23 cellular contexts compared by ENCODE assay signal in the genomic region with DNA sequence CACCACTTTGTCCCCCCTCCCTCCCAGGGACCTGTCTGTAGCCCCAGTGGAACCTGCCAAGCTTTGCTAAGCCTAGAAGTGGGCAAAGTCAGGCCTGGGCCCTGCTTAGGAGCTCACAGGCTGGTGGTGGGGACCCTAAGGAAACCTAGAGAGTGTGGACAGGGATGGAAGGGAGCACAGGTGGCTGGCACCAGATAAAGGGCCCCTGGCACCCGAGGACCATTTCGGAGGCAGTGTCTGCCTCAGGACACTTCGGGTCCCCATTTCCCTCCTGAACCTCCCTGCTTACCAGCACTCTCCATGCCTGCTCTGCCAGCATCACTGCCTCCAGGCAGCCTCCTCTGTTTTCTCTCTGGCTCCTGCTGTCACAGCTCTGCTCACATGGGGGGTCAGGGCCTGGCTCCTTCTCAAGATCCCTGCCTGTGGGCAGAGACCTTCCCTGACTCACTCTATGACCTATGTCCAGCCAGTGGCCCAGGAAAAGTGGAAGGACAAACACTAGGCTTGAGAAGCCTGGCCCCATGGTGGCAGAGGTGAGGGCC. TPM values are rescaled to one million over a fixed set of nuclear protein-coding genes. Genes with fewer than 3 reads are reported as not detected.
A peak's percentile ranks its signal among the peaks of the same experiment; 100 is the strongest.
DNase-seq lines count a peak whose midpoint lies in the region; ATAC-seq and TF ChIP-seq lines count a peak whose summit lies in the region.
"Had no signal": no experiment of that assay in that cellular context is flagged by ENCODE, and none has a peak within 500 bp of the region (broad histone marks: within the 10 kb centered on the region; RNA-seq: fewer than 3 reads in every experiment).

No MANE protein-coding gene starts in this region.

- H3K4ac ChIP-seq in trophoblast cell (ENCODE audit: low read depth, low read length): no peak overlapping the region

- H3K4me3 Mint-ChIP-seq in MCF 10A (ENCODE audit: unreplicated experiment) (no peak overlapping the region), T-helper 17 cell (no peak overlapping the region)
- H3K4me3 Mint-ChIP-seq in stimulated activated effector memory CD8-positive, alpha-beta T cell treated with anti-CD3 and anti-CD28 coated beads, Interleukin-12 subunit alpha, Interleukin-12 subunit beta, amount 100 ng/mL, for 72 hours: no peak overlapping the region
- no peak overlapping the region for H3K4me3 Mint-ChIP-seq in stimulated activated naive CD8-positive, alpha-beta T cell treated with anti-CD3 and anti-CD28 coated beads, Interleukin-15, amount 100 ng/mL, for 72 hours
- H3K4me3 Mint-ChIP-seq: activated T-cell treated with anti-CD3 and anti-CD28 coated beads, Interleukin-2, amount 50 U/mL, for 4 hours; memory B cell; naive B cell had no signal

- H2BK5ac ChIP-seq in trophoblast cell (ENCODE audit: low read depth, low read length, poor library complexity): no peak overlapping the region

- H3K9me3 ChIP-seq in breast epithelium: no peaks in the 10 kb centered on the region
- H3K9me3 ChIP-seq in T-helper 17 cell (ENCODE audit: control insufficient read depth, low read length, poor library complexity, severe bottlenecking): no peaks in the 10 kb centered on the region
- no peaks in the 10 kb centered on the region for H3K9me3 ChIP-seq in lower lobe of right lung
- no peaks in the 10 kb centered on the region for H3K9me3 ChIP-seq in trophoblast cell (ENCODE audit: insufficient read depth, low read depth, low read length)
- H3K9me3 ChIP-seq: SJCRH30 had no signal

- no peak overlapping the region for H3K23ac ChIP-seq in trophoblast cell (ENCODE audit: low read length)

- peak overlapping the region; percentile 1 for H3K27ac Mint-ChIP-seq in MCF 10A (ENCODE audit: low read depth, unreplicated experiment)
- peak overlapping the region; percentile 19 for H3K27ac Mint-ChIP-seq in T-helper 17 cell
- H3K27ac Mint-ChIP-seq in stimulated activated effector memory CD8-positive, alpha-beta T cell treated with anti-CD3 and anti-CD28 coated beads, Interleukin-12 subunit alpha, Interleukin-12 subunit beta, amount 100 ng/mL, for 72 hours: peak overlapping the region; percentile 64
- H3K27ac Mint-ChIP-seq in stimulated activated naive CD8-positive, alpha-beta T cell treated with anti-CD3 and anti-CD28 coated beads, Interleukin-15, amount 100 ng/mL, for 72 hours: no peak overlapping the region
- H3K27ac Mint-ChIP-seq: memory B cell, naive B cell had no signal

- H2BK120ac ChIP-seq in trophoblast cell (ENCODE audit: insufficient read depth, low read length, poor library complexity): no peak overlapping the region

- H3K4me3 ChIP-seq in breast epithelium: no peak overlapping the region
- no peak overlapping the region for H3K4me3 ChIP-seq in lower lobe of right lung
- no peak overlapping the region for H3K4me3 ChIP-seq in trophoblast cell (ENCODE audit: low read depth, low read length)
- H3K4me3 ChIP-seq: GM12878, SJCRH30 had no signal

- H3K27me3 ChIP-seq in breast epithelium (no peaks in the 10 kb centered on the region), lower lobe of right lung (ENCODE audit: low read depth) (no peaks in the 10 kb centered on the region), trophoblast cell (ENCODE audit: insufficient read depth, low read length) (no peaks in the 10 kb centered on the region)
- H3K27me3 ChIP-seq: SJCRH30 had no signal

- H3K36me3 Mint-ChIP-seq in MCF 10A (ENCODE audit: insufficient read depth, unreplicated experiment): no peaks in the 10 kb centered on the region
- no peaks in the 10 kb centered on the region for H3K36me3 Mint-ChIP-seq in T-helper 17 cell (ENCODE audit: low read depth)
- no peaks in the 10 kb centered on the region for H3K36me3 Mint-ChIP-seq in stimulated activated effector memory CD8-positive, alpha-beta T cell treated with anti-CD3 and anti-CD28 coated beads, Interleukin-12 subunit alpha, Interleukin-12 subunit beta, amount 100 ng/mL, for 72 hours
- H3K36me3 Mint-ChIP-seq: memory B cell, naive B cell had no signal

- no peak overlapping the region for H3K14ac ChIP-seq in trophoblast cell (ENCODE audit: low read length)

- no peak for DNase-seq in MCF 10A (ENCODE audit: unreplicated experiment)
- DNase-seq in breast epithelium (ENCODE audit: low spot score in 2 of 2): no peak
- DNase-seq in T-helper 17 cell: no peak
- DNase-seq in lower lobe of right lung: peak; percentile 24
- DNase-seq in stimulated activated effector memory CD8-positive, alpha-beta T cell treated with anti-CD3 and anti-CD28 coated beads, Interleukin-12 subunit alpha, Interleukin-12 subunit beta, amount 100 ng/mL, for 72 hours (ENCODE audit: low spot score in 2 of 2): no peak
- no peak for DNase-seq in trophoblast cell
- DNase-seq in stimulated activated naive CD8-positive, alpha-beta T cell treated with anti-CD3 and anti-CD28 coated beads, Interleukin-15, amount 100 ng/mL, for 72 hours: no peak
- no peak for DNase-seq in NCI-H1105 (lab: John Stamatoyannopoulos, UW)
- DNase-seq: activated CD4-positive, alpha-beta T cell treated with anti-CD3 and anti-CD28 coated beads for 48 hours; activated T-cell treated with anti-CD3 and anti-CD28 coated beads, Interleukin-2, amount 50 U/mL, for 4 hours; amniotic stem cell; COR-L47; MV-4-11; naive B cell; SJCRH30; T-helper 1 cell had no signal

- H3K36me3 ChIP-seq in breast epithelium (no peaks in the 10 kb centered on the region), lower lobe of right lung (no peaks in the 10 kb centered on the region), trophoblast cell (ENCODE audit: control insufficient read depth in 1 of 2, insufficient read depth in 2 of 2, low read length in 2 of 2) (no peaks in the 10 kb centered on the region)
- H3K36me3 ChIP-seq: SJCRH30 had no signal

- intact Hi-C loops in MCF 10A (cut with micrococcal nuclease) (no loop called here), breast epithelium (cut with DNase I; ENCODE audit: low total_unique reads) (no loop called here), lower lobe of right lung (cut with DNase I) (no loop called here)

- no peak for TF ChIP-seq POLR2A in breast epithelium (IDR thresholded peaks at IDR 0.05)

- H3K27ac ChIP-seq in breast epithelium (no peak overlapping the region), lower lobe of right lung (no peak overlapping the region), trophoblast cell (ENCODE audit: low read depth, low read length) (no peak overlapping the region)
- H3K27ac ChIP-seq: SJCRH30 had no signal

- ATAC-seq in T-helper 17 cell (no peak), lower lobe of right lung (no peak)
- no peak for ATAC-seq in stimulated activated effector memory CD8-positive, alpha-beta T cell treated with anti-CD3 and anti-CD28 coated beads, Interleukin-12 subunit alpha, Interleukin-12 subunit beta, amount 100 ng/mL, for 72 hours
- no peak for ATAC-seq in stimulated activated naive CD8-positive, alpha-beta T cell treated with anti-CD3 and anti-CD28 coated beads, Interleukin-15, amount 100 ng/mL, for 72 hours
- ATAC-seq: activated T-cell treated with anti-CD3 and anti-CD28 coated beads, Interleukin-2, amount 50 U/mL, for 4 hours; GM12878 had no signal

- no peak overlapping the region for H4K91ac ChIP-seq in trophoblast cell (ENCODE audit: low read depth, low read length)

- POLR2A ChIA-PET in MCF 10A (lab: Yijun Ruan, JAX): interaction anchor here (0.6 kb wide), 1 partner anchor 17 kb away, joined by 3 read pairs; no protein-coding TSS in a partner anchor

- H3K4me1 Mint-ChIP-seq in MCF 10A (ENCODE audit: insufficient read depth, unreplicated experiment): no peaks in the 10 kb centered on the region
- H3K4me1 Mint-ChIP-seq in T-helper 17 cell: peaks cover 8% of the 10 kb centered on the region
- peaks cover 5% of the 10 kb centered on the region for H3K4me1 Mint-ChIP-seq in stimulated activated effector memory CD8-positive, alpha-beta T cell treated with anti-CD3 and anti-CD28 coated beads, Interleukin-12 subunit alpha, Interleukin-12 subunit beta, amount 100 ng/mL, for 72 hours
- H3K4me1 Mint-ChIP-seq in stimulated activated naive CD8-positive, alpha-beta T cell treated with anti-CD3 and anti-CD28 coated beads, Interleukin-15, amount 100 ng/mL, for 72 hours: peaks cover 20% of the 10 kb centered on the region

- TF ChIP-seq CTCF in MCF 10A (IDR thresholded peaks at IDR 0.05; ENCODE audit: unreplicated experiment): no peak
- TF ChIP-seq CTCF in breast epithelium (IDR thresholded peaks at IDR 0.05): no peak
- TF ChIP-seq CTCF in lower lobe of right lung (IDR thresholded peaks at IDR 0.05): no peak

- no peak overlapping the region for H4K12ac ChIP-seq in trophoblast cell (ENCODE audit: low read depth, low read length)

- H3K27me3 Mint-ChIP-seq in MCF 10A (ENCODE audit: insufficient read depth, unreplicated experiment) (no peaks in the 10 kb centered on the region), T-helper 17 cell (no peaks in the 10 kb centered on the region)
- no peaks in the 10 kb centered on the region for H3K27me3 Mint-ChIP-seq in stimulated activated naive CD8-positive, alpha-beta T cell treated with anti-CD3 and anti-CD28 coated beads, Interleukin-15, amount 100 ng/mL, for 72 hours

- CTCF ChIA-PET in MCF 10A (lab: Yijun Ruan, JAX): interaction anchor here (0.6 to 8.9 kb wide), 9 partner anchors 8 to 367 kb away, joined by 3 to 108 read pairs (median 32); no protein-coding TSS in a partner anchor

- no peaks in the 10 kb centered on the region for H3K79me2 ChIP-seq in trophoblast cell (ENCODE audit: control insufficient read depth, insufficient read depth, low read length, poor library complexity)

- BruUV-seq in MCF 10A (replicated peaks; lab: Mats Ljungman, UMichigan): no TSS peak

- WGBS in trophoblast cell (ENCODE audit: extremely low coverage, insufficient coverage, insufficient read length): no CpG with 5 or more reads among the region's 3 CpGs

- H2BK12ac ChIP-seq in trophoblast cell (ENCODE audit: low read length): no peak overlapping the region

- H3K18ac ChIP-seq in trophoblast cell (ENCODE audit: low read length): no peak overlapping the region

- H3K9ac ChIP-seq in trophoblast cell (ENCODE audit: low read length): no peak overlapping the region

- H2AK5ac ChIP-seq in trophoblast cell (ENCODE audit: low read length): no peak overlapping the region

- H3K4me1 ChIP-seq in breast epithelium (no peaks in the 10 kb centered on the region), lower lobe of right lung (no peaks in the 10 kb centered on the region), trophoblast cell (ENCODE audit: control insufficient read depth in 1 of 2, insufficient read depth in 2 of 2, low read length in 2 of 2) (peaks cover 12 to 14% of the 10 kb centered on the region in 2 experiments)
- H3K4me1 ChIP-seq: SJCRH30 had no signal

- H3K4me2 ChIP-seq in trophoblast cell (ENCODE audit: low read length): no peak overlapping the region

- H3K79me1 ChIP-seq in trophoblast cell (ENCODE audit: low read length): no peaks in the 10 kb centered on the region

- H4K8ac ChIP-seq in trophoblast cell (ENCODE audit: low read depth, low read length): no peak overlapping the region

- no peaks in the 10 kb centered on the region for H3K9me3 Mint-ChIP-seq in MCF 10A (ENCODE audit: unreplicated experiment)
- no peaks in the 10 kb centered on the region for H3K9me3 Mint-ChIP-seq in stimulated activated effector memory CD8-positive, alpha-beta T cell treated with anti-CD3 and anti-CD28 coated beads, Interleukin-12 subunit alpha, Interleukin-12 subunit beta, amount 100 ng/mL, for 72 hours
- H3K9me3 Mint-ChIP-seq in stimulated activated naive CD8-positive, alpha-beta T cell treated with anti-CD3 and anti-CD28 coated beads, Interleukin-15, amount 100 ng/mL, for 72 hours: no peaks in the 10 kb centered on the region
- H3K9me3 Mint-ChIP-seq: activated T-cell treated with anti-CD3 and anti-CD28 coated beads, Interleukin-2, amount 50 U/mL, for 4 hours; memory B cell; naive B cell had no signal

- H2AFZ ChIP-seq in trophoblast cell (ENCODE audit: insufficient read depth, low read length, poor library complexity): no peak overlapping the region

RNA-seq across cellular contexts. Expression of a gene that starts 13.6 kb away (rescaled TPM):
- total RNA-seq in MCF 10A (2022) (not detected in 2 replicates), breast epithelium (not detected), T-helper 17 cell (not detected), lower lobe of right lung (not detected)
- not detected in 2 replicates for polyA plus RNA-seq in trophoblast cell (2013)
- total RNA-seq: activated T-cell treated with anti-CD3 and anti-CD28 coated beads, Interleukin-2, amount 50 U/mL, for 4 hours; bronchial epithelial cell; GM12878; osteocyte; subcutaneous adipose tissue had no signal
- polyA plus RNA-seq: fibroblast of lung, GM12878, keratinocyte had no signal

RNA-seq across cellular contexts. Expression of a gene that starts 22.3 kb away (rescaled TPM):
- total RNA-seq in MCF 10A (2022) (0.26 and 0.49 TPM in 2 replicates), breast epithelium (1 to 10 TPM; 2.8 to 6.1 (median 3.6) TPM), T-helper 17 cell (1 to 10 TPM; 2.5 to 3.0 TPM), lower lobe of right lung (7.2 TPM)
- 5.7 and 5.9 TPM in 2 replicates for polyA plus RNA-seq in trophoblast cell (2013)

RNA-seq across cellular contexts. Expression of a gene that starts 39.0 kb away (rescaled TPM):
- total RNA-seq in MCF 10A (2022): 0.26 and 0.27 TPM in 2 replicates
- total RNA-seq in breast epithelium: 10 to 100 TPM in 1 of 3 donors, 1 to 10 TPM in 2; 4.3 to 23.5 (median 4.5) TPM
- total RNA-seq in T-helper 17 cell: 1 to 10 TPM in 1 of 2 donors, under 1 TPM in 1; 0.57 to 1.7 TPM
- 5.5 TPM for total RNA-seq in lower lobe of right lung
- polyA plus RNA-seq in trophoblast cell (2013): 1.7 TPM in 2 replicates
- total RNA-seq: osteocyte had no signal

RNA-seq across cellular contexts. Expression of a gene that starts 54.9 kb away (rescaled TPM):
- total RNA-seq in MCF 10A (2022) (not detected in 2 replicates), breast epithelium (under 1 TPM in 1 of 3 donors, not detected in 2; 0.33 TPM), T-helper 17 cell (not detected), lower lobe of right lung (not detected)
- polyA plus RNA-seq in trophoblast cell (2013): 0.01 TPM in 2 replicates
- total RNA-seq: activated T-cell treated with anti-CD3 and anti-CD28 coated beads, Interleukin-2, amount 50 U/mL, for 4 hours; fibroblast of lung; GM12878; osteocyte; SJCRH30 had no signal
- polyA plus RNA-seq: fibroblast of lung, GM12878, keratinocyte had no signal

Comparison
In these comparisons a context has a peak if more than half of its experiments do, and no peak if none do; other contexts are left out.
1. H3K27ac Mint-ChIP-seq: peak in MCF 10A (single experiment), T-helper 17 cell (single experiment) and stimulated activated effector memory CD8-positive, alpha-beta T cell treated with anti-CD3 and anti-CD28 coated beads, Interleukin-12 subunit alpha, Interleukin-12 subunit beta, amount 100 ng/mL, for 72 hours (single experiment); none in stimulated activated naive CD8-positive, alpha-beta T cell treated with anti-CD3 and anti-CD28 coated beads, Interleukin-15, amount 100 ng/mL, for 72 hours (0 of 2).